Comparison of ENCODE assay signal across 14 cellular contexts in genomic region chr10:63197304-63198092, GRCh38.
A peak's percentile ranks its signal among the peaks of the same experiment; 100 is the strongest.
DNase-seq lines count a peak whose midpoint lies in the region; ATAC-seq and TF ChIP-seq lines count a peak whose summit lies in the region.
"Had no signal": no experiment of that assay in that cellular context is flagged by ENCODE, and none has a peak within 500 bp of the region (broad histone marks: within the 10 kb centered on the region; RNA-seq: fewer than 3 reads in every experiment).

No MANE protein-coding gene starts in this region.

- no peak overlapping the region for H2AFZ ChIP-seq in PC-3 (ENCODE audit: low read length)

- POLR2A ChIA-PET in PC-3 (lab: Charles Lee; ENCODE audit: unreplicated experiment) = no interaction called here
- POLR2A ChIA-PET in naive thymus-derived CD8-positive, alpha-beta T cell (lab: Charles Lee) = no interaction called here

- H3K27ac ChIP-seq in PC-3 (ENCODE audit: low read length) = no peak overlapping the region
- H3K27ac ChIP-seq: prostate gland had no signal

- H3K4me3 Mint-ChIP-seq in naive thymus-derived CD8-positive, alpha-beta T cell = no peak overlapping the region
- H3K4me3 Mint-ChIP-seq in stimulated activated memory B cell treated with anti-CD40 and anti-IgM and Interleukin-4, amounts not matched to agents 10 μg/mL and 1 μg/mL and 100 μg/mL, for 72 hours = no peak overlapping the region
- H3K4me3 Mint-ChIP-seq: memory B cell had no signal

- no peaks in the 10 kb centered on the region for H3K27me3 ChIP-seq in PC-3 (ENCODE audit: low read length)
- H3K27me3 ChIP-seq: heart left ventricle had no signal

- ATAC-seq in PC-3 = peak; percentile 72
- no peak for ATAC-seq in naive thymus-derived CD8-positive, alpha-beta T cell
- ATAC-seq in stimulated activated memory B cell treated with anti-CD40 and anti-IgM and Interleukin-4, amounts not matched to agents 10 μg/mL and 1 μg/mL and 100 μg/mL, for 72 hours = no peak

- H3K9me3 ChIP-seq in PC-3 (ENCODE audit: low read length) = no peaks in the 10 kb centered on the region
- H3K9me3 ChIP-seq: heart left ventricle, prostate gland had no signal

- BruUV-seq in PC-3 (replicated peaks; lab: Mats Ljungman, UMichigan) = no TSS peak

- no peaks in the 10 kb centered on the region for H3K9me3 Mint-ChIP-seq in naive thymus-derived CD8-positive, alpha-beta T cell
- no peaks in the 10 kb centered on the region for H3K9me3 Mint-ChIP-seq in stimulated activated memory B cell treated with anti-CD40 and anti-IgM and Interleukin-4, amounts not matched to agents 10 μg/mL and 1 μg/mL and 100 μg/mL, for 72 hours
- H3K9me3 Mint-ChIP-seq: memory B cell had no signal

- peaks cover 62% of the 10 kb centered on the region for H3K36me3 ChIP-seq in PC-3 (ENCODE audit: low read depth, low read length)
- H3K36me3 ChIP-seq: prostate gland had no signal

- H3K9me2 ChIP-seq in PC-3 (replicated peaks; ENCODE audit: low read length) = no peaks in the 10 kb centered on the region

- H3K27ac Mint-ChIP-seq in naive thymus-derived CD8-positive, alpha-beta T cell = peak overlapping the region in 3 of 10 donors; percentile 20 to 64 (median 47)
- no peak overlapping the region for H3K27ac Mint-ChIP-seq in stimulated activated memory B cell treated with anti-CD40 and anti-IgM and Interleukin-4, amounts not matched to agents 10 μg/mL and 1 μg/mL and 100 μg/mL, for 72 hours

- no peaks in the 10 kb centered on the region for H3K4me1 ChIP-seq in PC-3 (ENCODE audit: insufficient read depth, low read length)
- H3K4me1 ChIP-seq: prostate gland had no signal

- no peak overlapping the region for H3K9ac ChIP-seq in PC-3 (ENCODE audit: low read length)

- DNase-seq in EL = peak; percentile 42
- DNase-seq in PC-3 = no peak
- peak; percentile 88 for DNase-seq in fibroblast of mammary gland (ENCODE audit: low read depth)
- peak; percentile 45 for DNase-seq in non-pigmented ciliary epithelial cell (ENCODE audit: low read depth)
- no peak for DNase-seq in occipital lobe (lab: John Stamatoyannopoulos, UW)
- no peak for DNase-seq in naive thymus-derived CD8-positive, alpha-beta T cell
- no peak for DNase-seq in NCI-H2196 treated with DMSO at 0.1 percent for 48 hours (lab: John Stamatoyannopoulos, UW; ENCODE audit: unreplicated experiment)
- DNase-seq: activated CD4-positive, alpha-beta T cell treated with anti-CD3 and anti-CD28 coated beads, Interleukin-2, amount 50 U/mL, for 4 hours; effector memory CD4-positive, alpha-beta T cell; heart left ventricle; Karpas-422 had no signal

- H3K4me3 ChIP-seq in PC-3 (ENCODE audit: low read length) (no peak overlapping the region), fibroblast of mammary gland (ENCODE audit: control insufficient read depth, low read depth, low read length) (no peak overlapping the region)
- H3K4me3 ChIP-seq: heart left ventricle, prostate gland had no signal

- CTCF ChIA-PET in PC-3 (lab: Charles Lee) = no interaction called here

- H3K4me2 ChIP-seq in PC-3 (ENCODE audit: low read length) = no peak overlapping the region

- no peaks in the 10 kb centered on the region for H3F3A ChIP-seq in PC-3 (ENCODE audit: low read length, unreplicated experiment)

- H3K36me3 Mint-ChIP-seq in naive thymus-derived CD8-positive, alpha-beta T cell = peaks cover 5 to 85% (median 26%) of the 10 kb centered on the region in 3 donors
- H3K36me3 Mint-ChIP-seq in stimulated activated memory B cell treated with anti-CD40 and anti-IgM and Interleukin-4, amounts not matched to agents 10 μg/mL and 1 μg/mL and 100 μg/mL, for 72 hours = peaks cover 41% of the 10 kb centered on the region

- intact Hi-C loops in PC-3 (cut with micrococcal nuclease) = no loop called here

- no peaks in the 10 kb centered on the region for H3K27me3 Mint-ChIP-seq in naive thymus-derived CD8-positive, alpha-beta T cell
- H3K27me3 Mint-ChIP-seq in stimulated activated memory B cell treated with anti-CD40 and anti-IgM and Interleukin-4, amounts not matched to agents 10 μg/mL and 1 μg/mL and 100 μg/mL, for 72 hours = no peaks in the 10 kb centered on the region
- H3K27me3 Mint-ChIP-seq: memory B cell had no signal

- peaks cover 1 to 4% (median 3%) of the 10 kb centered on the region in 4 donors for H3K4me1 Mint-ChIP-seq in naive thymus-derived CD8-positive, alpha-beta T cell
- peaks cover 3% of the 10 kb centered on the region for H3K4me1 Mint-ChIP-seq in stimulated activated memory B cell treated with anti-CD40 and anti-IgM and Interleukin-4, amounts not matched to agents 10 μg/mL and 1 μg/mL and 100 μg/mL, for 72 hours

- H3K79me2 ChIP-seq in PC-3 (ENCODE audit: low read length) = no peaks in the 10 kb centered on the region

- no peak for TF ChIP-seq CTCF in PC-3 (conservative IDR thresholded peaks at IDR 0.05; ENCODE audit: low read depth, low read length)
- TF ChIP-seq CTCF in fibroblast of mammary gland (conservative IDR thresholded peaks at IDR 0.05; ENCODE audit: control insufficient read depth, insufficient read depth, low read depth, low read length) = no peak

- 0 out of 2 replicates have a peak, but pooled peaks cover 4% of the 10 kb centered on the region for H4K20me1 ChIP-seq in PC-3 (ENCODE audit: low read length)

Comparison
In these comparisons a context has a peak if more than half of its experiments do, and no peak if none do; other contexts are left out.
1. DNase-seq: peak in EL (single experiment), fibroblast of mammary gland (single experiment) and non-pigmented ciliary epithelial cell (single experiment); none in PC-3 (single experiment), occipital lobe (single experiment), naive thymus-derived CD8-positive, alpha-beta T cell (0 of 10) and NCI-H2196 treated with DMSO at 0.1 percent for 48 hours (single experiment).